ENCODE assay signal across 1 cellular context in the genomic region with DNA sequence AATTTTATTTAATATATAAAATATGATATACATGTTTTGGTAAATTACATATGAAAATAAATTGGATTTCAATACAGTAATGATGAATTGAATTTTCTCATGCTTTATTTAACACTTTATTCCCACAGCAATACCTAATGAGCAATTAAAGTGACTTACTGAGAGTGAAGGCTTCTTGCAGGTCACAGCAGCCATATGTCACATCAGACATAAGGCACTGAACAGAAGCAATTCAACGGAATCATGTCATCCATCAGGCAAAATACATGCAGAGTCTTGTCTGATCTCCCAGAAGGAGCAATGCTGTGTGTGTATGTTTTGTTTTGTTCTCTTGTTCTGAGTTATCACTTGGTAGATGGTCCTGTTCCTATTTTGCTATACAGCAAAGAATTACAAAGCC.
TF ChIP-seq lines count a peak whose summit lies in the region.

No MANE protein-coding gene starts in this region.

TF ChIP-seq in GM23338, 12 proteins besides CTCF, POLR2A, EP300 and RAD21 (continued from another document):
- no peak for TF ChIP-seq ZNF114 (CRISPR knock-in tag; IDR thresholded peaks at IDR 0.05)
